In genomic region chr18:12701161-12701560, GRCh38 we compare ENCODE assay signal across 9 cellular contexts. TPM values are rescaled to one million over a fixed set of nuclear protein-coding genes. Genes with fewer than 3 reads are reported as not detected.
DNase-seq lines count a peak whose midpoint lies in the region; ATAC-seq and TF ChIP-seq lines count a peak whose summit lies in the region.
"Had no signal": no experiment of that assay in that cellular context is flagged by ENCODE, and none has a peak within 500 bp of the region (broad histone marks: within the 10 kb centered on the region; RNA-seq: fewer than 3 reads in every experiment).

No MANE protein-coding gene starts in this region.

- TF ChIP-seq CTCF in A673 (conservative IDR thresholded peaks at IDR 0.05; ENCODE audit: low read depth, low read length): no peak

- no peak overlapping the region for H2BK15ac ChIP-seq in mesenchymal stem cell (ENCODE audit: low read depth, poor library complexity, severe bottlenecking)

- H3K18ac ChIP-seq in mesenchymal stem cell (ENCODE audit: low read depth in 1 of 2, low read length in 2 of 2): no peak overlapping the region

- CTCF ChIA-PET in A673 (lab: Charles Lee): no interaction called here

- H4K91ac ChIP-seq in mesenchymal stem cell (ENCODE audit: low read length): no peak overlapping the region

- no peak overlapping the region for H3K14ac ChIP-seq in mesenchymal stem cell (ENCODE audit: low read length in 2 of 2)

- no peak overlapping the region for H2BK5ac ChIP-seq in mesenchymal stem cell (ENCODE audit: low read depth, low read length, poor library complexity, severe bottlenecking)

- no peak overlapping the region for H2BK120ac ChIP-seq in mesenchymal stem cell (ENCODE audit: low read depth, low read length)

- H3K27me3 ChIP-seq in A673 (replicated peaks; ENCODE audit: insufficient read depth, low read depth, low read length, poor library complexity): no peaks in the 10 kb centered on the region
- no peaks in the 10 kb centered on the region for H3K27me3 ChIP-seq in HUES48 (ENCODE audit: control insufficient read depth, insufficient read depth, low read length)
- H3K27me3 ChIP-seq in mesenchymal stem cell (ENCODE audit: control insufficient read depth in 1 of 2, insufficient read depth in 1 of 2, low read length in 2 of 2): no peaks in the 10 kb centered on the region

- DNase-seq in A673 (ENCODE audit: low spot score): no peak
- peak; percentile 11 for DNase-seq in astrocyte of the hippocampus (ENCODE audit: low read depth, low spot score)
- no peak for DNase-seq in mesenchymal stem cell
- DNase-seq in SHP77 treated with DMSO at 0.1 percent for 48 hours (lab: John Stamatoyannopoulos, UW): no peak
- DNase-seq in SIG-M5 (lab: John Stamatoyannopoulos, UW): no peak
- DNase-seq: stimulated activated CD4-positive, alpha-beta T cell treated with anti-CD3 and anti-CD28 coated beads, Interleukin-2, amount 100 ng/mL, for 48 hours had no signal

- H3K23ac ChIP-seq in mesenchymal stem cell (ENCODE audit: low read length in 2 of 2): no peak overlapping the region

- H3K4ac ChIP-seq in mesenchymal stem cell (ENCODE audit: low read depth in 1 of 2, low read length in 2 of 2): no peak overlapping the region

- intact Hi-C loops in A673 (cut with micrococcal nuclease; ENCODE audit: unreplicated experiment): no loop called here

- no TSS peak for BruUV-seq in A673 (replicated peaks; lab: Mats Ljungman, UMichigan)

- H3K4me1 ChIP-seq in A673 (ENCODE audit: insufficient read depth, low read length, poor library complexity, severe bottlenecking): peaks cover 21% of the 10 kb centered on the region
- peaks cover 10% of the 10 kb centered on the region; the same call in 1 of the 2 replicates for H3K4me1 ChIP-seq in HUES48 (ENCODE audit: control insufficient read depth, insufficient read depth, low read length)
- H3K4me1 ChIP-seq in mesenchymal stem cell (ENCODE audit: control insufficient read depth, insufficient read depth, low read depth, low read length): no peaks in the 10 kb centered on the region

- no peak for ATAC-seq in HG02885 (IDR thresholded peaks at IDR 0.05; ENCODE audit: poor library complexity, unreplicated experiment)
- ATAC-seq in HG03159 (IDR thresholded peaks at IDR 0.05; ENCODE audit: unreplicated experiment): no peak

- peaks cover 7% of the 10 kb centered on the region for H3K79me1 ChIP-seq in mesenchymal stem cell (replicated peaks; ENCODE audit: low read length, poor library complexity, severe bottlenecking)

- WGBS in mesenchymal stem cell: 95% methylated on average over 2 of the region's 3 CpGs

- no peak overlapping the region for H2AFZ ChIP-seq in mesenchymal stem cell (ENCODE audit: low read depth, low read length)

- no peak overlapping the region for H3K9ac ChIP-seq in HUES48 (ENCODE audit: low read depth, low read length)
- peak overlapping the region; percentile 95 for H3K9ac ChIP-seq in mesenchymal stem cell (ENCODE audit: low read length)

- H3K4me3 ChIP-seq in A673 (ENCODE audit: low read depth, low read length, poor library complexity, severe bottlenecking) (peak overlapping the region; percentile 74), HUES48 (ENCODE audit: low read depth, low read length) (peak overlapping the region; percentile 86), mesenchymal stem cell (ENCODE audit: insufficient read depth in 1 of 2, low read depth in 1 of 2, low read length in 2 of 2) (peak overlapping the region in 1 of 2 experiments; percentile 90)

- peak overlapping the region; percentile 7 for H3K4me2 ChIP-seq in mesenchymal stem cell (ENCODE audit: low read length, poor library complexity, severe bottlenecking)

- no peak overlapping the region for H2AK5ac ChIP-seq in mesenchymal stem cell (ENCODE audit: low read length, severe bottlenecking)

- H3K36me3 ChIP-seq in A673 (ENCODE audit: insufficient read depth, low read length, poor library complexity, severe bottlenecking) (peaks cover 41% of the 10 kb centered on the region), HUES48 (ENCODE audit: control insufficient read depth, insufficient read depth, low read length) (peaks cover 54% of the 10 kb centered on the region), mesenchymal stem cell (ENCODE audit: control insufficient read depth in 1 of 2, insufficient read depth in 2 of 2, low read depth in 1 of 2, low read length in 2 of 2) (peaks cover 0 to 31% of the 10 kb centered on the region in 2 experiments)

- H3K9me3 ChIP-seq in A673 (ENCODE audit: low read depth, low read length, poor library complexity, severe bottlenecking) (no peaks in the 10 kb centered on the region), HUES48 (ENCODE audit: control insufficient read depth, insufficient read depth, low read length) (no peaks in the 10 kb centered on the region), mesenchymal stem cell (ENCODE audit: control insufficient read depth, low read length) (no peaks in the 10 kb centered on the region)

- POLR2A ChIA-PET in A673 (lab: Charles Lee; ENCODE audit: low non-redundant PET): interaction anchor here (0.6 kb wide), 1 partner anchor 254 kb away, joined by 3 read pairs; no protein-coding TSS in a partner anchor

- H2BK12ac ChIP-seq in mesenchymal stem cell (ENCODE audit: low read length in 2 of 2): no peak overlapping the region

- H3K27ac ChIP-seq in A673 (ENCODE audit: low read depth, low read length, poor library complexity, severe bottlenecking) (no peak overlapping the region), HUES48 (ENCODE audit: low read depth, low read length) (no peak overlapping the region), mesenchymal stem cell (ENCODE audit: low read length, poor library complexity, severe bottlenecking) (no peak overlapping the region)

- no peak overlapping the region for H4K8ac ChIP-seq in mesenchymal stem cell (ENCODE audit: low read length)

RNA-seq across cellular contexts. Expression of gene CEP76, which starts 1.4 kb away (rescaled TPM):
- 20.5 and 22.3 TPM in 2 replicates for total RNA-seq in A673 (2021)
- 3.8 TPM for polyA plus RNA-seq in mesenchymal stem cell (2013, experiment 1 of 2)
- 4.8 TPM for polyA plus RNA-seq in mesenchymal stem cell (2013, experiment 2 of 2)

RNA-seq across cellular contexts. Expression of gene PSMG2, which starts 1.7 kb away (rescaled TPM):
- total RNA-seq in A673 (2021): 74.0 and 74.4 TPM in 2 replicates
- polyA plus RNA-seq in mesenchymal stem cell (2013, experiment 1 of 2): 73.3 TPM
- 80.6 TPM for polyA plus RNA-seq in mesenchymal stem cell (2013, experiment 2 of 2)

RNA-seq across cellular contexts. Expression of gene SPIRE1, which starts 43.3 kb away (rescaled TPM):
- total RNA-seq in A673 (2021): 18.1 and 18.4 TPM in 2 replicates
- 22.1 TPM for polyA plus RNA-seq in mesenchymal stem cell (2013, experiment 1 of 2)
- 21.5 TPM for polyA plus RNA-seq in mesenchymal stem cell (2013, experiment 2 of 2)
